ENCODE assay signal across 2 cellular contexts in genomic region chr1:11070876-11071275, GRCh38.
TF ChIP-seq lines count a peak whose summit lies in the region.

No MANE protein-coding gene starts in this region.

TF ChIP-seq in GM23338, 12 proteins besides CTCF, POLR2A, EP300 and RAD21:
- no peak for TF ChIP-seq NANOG (IDR thresholded peaks at IDR 0.05; ENCODE audit: borderline replicate concordance)

TF ChIP-seq in GM12878, 131 proteins besides CTCF, POLR2A, EP300 and RAD21:
- TF ChIP-seq MTA3 (IDR thresholded peaks at IDR 0.05; ENCODE audit: borderline replicate concordance, low read length) (no peak), CBX5 (IDR thresholded peaks at IDR 0.05; ENCODE audit: low read depth) (no peak), ZSCAN29 (IDR thresholded peaks at IDR 0.05) (no peak), PAX8 (IDR thresholded peaks at IDR 0.05) (no peak), USF2 (IDR thresholded peaks at IDR 0.05; ENCODE audit: borderline replicate concordance, low read depth, low read length) (no peak), ATF7 (IDR thresholded peaks at IDR 0.05; ENCODE audit: low read depth) (no peak), IKZF2 (IDR thresholded peaks at IDR 0.05) (no peak), RFX5 (IDR thresholded peaks at IDR 0.05; ENCODE audit: low read depth, low read length) (no peak), WRNIP1 (IDR thresholded peaks at IDR 0.05; ENCODE audit: borderline replicate concordance, low read depth, low read length) (no peak), YBX1 (IDR thresholded peaks at IDR 0.05) (no peak), FOXK2 (IDR thresholded peaks at IDR 0.05) (no peak), STAT3 (IDR thresholded peaks at IDR 0.05; ENCODE audit: low read depth, low read length) (no peak), BCL11A (IDR thresholded peaks at IDR 0.05; ENCODE audit: low read depth, low read length) (no peak), ZBTB4 (CRISPR knock-in tag; IDR thresholded peaks at IDR 0.05) (no peak), HCFC1 (IDR thresholded peaks at IDR 0.05; ENCODE audit: low read length) (no peak), HSF1 (IDR thresholded peaks at IDR 0.05; ENCODE audit: low read depth, low read length) (no peak), CHD1 (IDR thresholded peaks at IDR 0.05; ENCODE audit: low read depth, low read length) (no peak), SIX5 (IDR thresholded peaks at IDR 0.05; ENCODE audit: low read depth, low read length, severe bottlenecking) (no peak), TAF1 (IDR thresholded peaks at IDR 0.05; ENCODE audit: borderline replicate concordance, low read depth, low read length) (no peak)
